ENCODE assay signal across 8 cellular contexts in the genomic region with DNA sequence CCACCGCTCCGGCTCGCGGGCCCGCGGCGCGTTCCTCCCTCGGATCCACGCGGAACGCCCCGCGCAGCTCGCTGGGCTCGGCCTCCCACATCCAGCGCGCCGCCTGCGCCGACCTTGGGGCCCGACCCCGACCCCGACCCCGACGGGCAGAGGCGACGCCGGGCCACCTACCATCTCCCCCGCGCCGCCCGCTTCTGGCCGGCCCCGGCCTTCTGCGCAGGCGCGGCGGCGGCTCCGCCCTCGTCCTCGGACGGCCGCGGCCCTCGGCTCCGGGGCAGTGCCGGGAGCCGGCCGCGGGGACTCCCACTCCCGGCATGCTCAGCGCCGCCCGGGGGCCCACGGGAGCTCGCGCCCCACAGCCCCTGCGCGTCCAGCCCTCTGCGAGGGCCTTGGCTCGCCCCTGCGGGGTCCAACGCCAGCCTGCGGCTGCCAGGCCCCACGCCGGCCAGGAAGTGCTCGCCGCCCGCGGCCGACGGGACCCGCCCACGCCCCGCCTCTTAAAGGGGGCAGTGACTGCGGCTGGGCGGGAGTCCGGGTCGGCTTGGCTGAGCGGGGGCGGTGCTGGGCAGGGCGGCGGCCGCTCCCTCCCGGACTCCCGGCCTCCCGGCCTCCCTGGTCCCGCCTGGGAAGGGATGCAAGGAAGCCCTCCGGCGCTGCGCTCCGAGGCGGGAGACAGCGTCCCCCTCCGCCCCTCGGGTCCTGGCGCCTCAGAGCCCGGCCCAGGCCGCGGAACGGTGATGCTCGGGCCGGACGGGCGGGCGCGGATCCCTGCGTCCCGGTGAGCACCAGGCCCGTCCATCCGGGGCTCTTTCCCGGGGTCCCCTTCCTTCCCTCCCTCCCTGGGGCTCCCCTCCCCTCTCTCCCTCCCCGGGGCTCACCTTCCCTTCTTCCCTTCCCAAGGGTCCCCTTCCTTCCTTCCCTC. TPM values are rescaled to one million over a fixed set of nuclear protein-coding genes. Genes with fewer than 3 reads are reported as not detected.
A peak's percentile ranks its signal among the peaks of the same experiment; 100 is the strongest.
DNase-seq lines count a peak whose midpoint lies in the region; ATAC-seq, FAIRE-seq and TF ChIP-seq lines count a peak whose summit lies in the region.

A gene (minus strand): TSS at position 216 of the 922 bp plus-strand sequence. CDS start 42 bp downstream, at position 174.

- H3K79me2 ChIP-seq in HepG2 (ENCODE audit: insufficient read depth, low read length), result peaks cover 84% of the 10 kb centered on the region

- H4K20me1 ChIP-seq in HepG2 (ENCODE audit: insufficient read depth, low read length), result peaks cover 10% of the 10 kb centered on the region

- TF ChIP-seq POLR2A in GM18951 (IDR thresholded peaks at IDR 0.05; ENCODE audit: extremely low read depth, insufficient read depth, insufficient read length), result peak; percentile 89
- peak in 1 of 2 experiments; percentile 44; a peak in 1 of 4 replicates for TF ChIP-seq POLR2A in HepG2 (IDR thresholded peaks at IDR 0.05; ENCODE audit: insufficient read depth in 1 of 2, low read depth in 2 of 2, low read length in 2 of 2)

- no peak for TF ChIP-seq RAD21 in HepG2 (CRISPR knock-in tag; IDR thresholded peaks at IDR 0.05)

- no TSS peak for BruUV-seq in HepG2 (replicated peaks; lab: Mats Ljungman, UMichigan)

- peak within 1 kb of the TSS; percentile 83 to 93 (median 89) for H3K4me3 ChIP-seq in HepG2 (replicated peaks in 1 of 3; ENCODE audit: insufficient read depth in 1 of 3, low read depth in 2 of 3, low read length in 3 of 3)

- peak; percentile 80 for ATAC-seq in HG03175 (IDR thresholded peaks at IDR 0.05; ENCODE audit: unreplicated experiment)
- ATAC-seq in HepG2, result peak; percentile 86

- peaks cover 71% of the 10 kb centered on the region for H3K4me1 ChIP-seq in HepG2 (ENCODE audit: insufficient read depth, low read length)

- peak within 1 kb of the TSS; percentile 97 for H3K4me2 ChIP-seq in HepG2 (ENCODE audit: low read depth, low read length)

- CTCF ChIA-PET in HepG2 (lab: Yijun Ruan, JAX; ENCODE audit: low intra/inter-chr PET ratio, low total read pairs), result no interaction called here

- peak within 1 kb of the TSS; percentile 79 for H3K27ac ChIP-seq in HepG2 (ENCODE audit: extremely low read length, insufficient read depth, low read length)

- H3K9me3 ChIP-seq in HepG2 (ENCODE audit: low read length), result no peaks in the 10 kb centered on the region

- in situ Hi-C loops in GM18951 (cut with MboI; ENCODE audit: low sequenced_read_pairs, unreplicated experiment), result no loop called here
- in situ Hi-C loops in HepG2 (cut with HindIII; ENCODE audit: extremely low pct_ligation_motif_present, low pct_unique_long_range_greater_than_20kb), result no loop called here

- POLR2A ChIA-PET in HepG2 (lab: Yijun Ruan, JAX), result interaction anchor here (1.3 kb wide), 1 partner anchor 368 kb away, joined by 3 read pairs; a partner anchor contains a TSS

- no peak for FAIRE-seq in HepG2 (lab: Jason Lieb, UNC)

- WGBS in HepG2 (ENCODE audit: low lambda C conversion rate), result 0% methylated on average over 12 of the region's 115 CpGs

- no peak within 1 kb of the TSS for H2AFZ ChIP-seq in HepG2 (ENCODE audit: low read length)

- peak within 1 kb of the TSS; percentile 85 for H3K9ac ChIP-seq in HepG2 (ENCODE audit: insufficient read depth, low read depth, low read length)

- no peaks in the 10 kb centered on the region for H3K27me3 ChIP-seq in HepG2 (ENCODE audit: control insufficient read depth in 1 of 2, insufficient read depth in 2 of 2, low read length in 2 of 2)

- intact Hi-C loops in HepG2 (cut with micrococcal nuclease; ENCODE audit: unreplicated experiment), result loop anchor here (5.0 kb wide), 1 partner anchor 72 kb away; no protein-coding TSS in a partner anchor

- no peak for TF ChIP-seq CTCF in HepG2 (CRISPR knock-in tag; IDR thresholded peaks at IDR 0.05)

- TF ChIP-seq EP300 in HepG2 (IDR thresholded peaks at IDR 0.05; ENCODE audit: low read depth in 2 of 2, low read length in 2 of 2) (no peak), HepG2 (CRISPR knock-in tag; IDR thresholded peaks at IDR 0.05; ENCODE audit: borderline replicate concordance) (no peak)

- DNase-seq in AG20443 (ENCODE audit: low spot score), result peak; percentile 99
- peak; percentile 84 for DNase-seq in NCI-H460 (ENCODE audit: extremely low read depth, low read depth)
- peak; percentile 80 for DNase-seq in activated CD4-positive, alpha-beta T cell treated with anti-CD3 and anti-CD28 coated beads for 48 hours
- DNase-seq in cortex of kidney (lab: John Stamatoyannopoulos, UW), result peak; percentile 88
- DNase-seq in HepG2 (ENCODE audit: low spot score), result peak; percentile 84
- DNase-seq in stimulated activated CD4-positive, alpha-beta T cell treated with anti-CD3 and anti-CD28 coated beads, Interleukin-2, amount 100 ng/mL, for 48 hours, result peak; percentile 65 to 73

- H3K36me3 ChIP-seq in HepG2 (replicated peaks in 1 of 2; ENCODE audit: control insufficient read depth in 1 of 2, insufficient read depth in 2 of 2, low read length in 2 of 2), result peaks cover under 1 to 12% of the 10 kb centered on the region in 2 experiments; a peak in 4 of 5 replicates

TF ChIP-seq in HepG2, 621 proteins besides CTCF, POLR2A, EP300 and RAD21 (continues in another document):
- TF ChIP-seq, protein P1, sequence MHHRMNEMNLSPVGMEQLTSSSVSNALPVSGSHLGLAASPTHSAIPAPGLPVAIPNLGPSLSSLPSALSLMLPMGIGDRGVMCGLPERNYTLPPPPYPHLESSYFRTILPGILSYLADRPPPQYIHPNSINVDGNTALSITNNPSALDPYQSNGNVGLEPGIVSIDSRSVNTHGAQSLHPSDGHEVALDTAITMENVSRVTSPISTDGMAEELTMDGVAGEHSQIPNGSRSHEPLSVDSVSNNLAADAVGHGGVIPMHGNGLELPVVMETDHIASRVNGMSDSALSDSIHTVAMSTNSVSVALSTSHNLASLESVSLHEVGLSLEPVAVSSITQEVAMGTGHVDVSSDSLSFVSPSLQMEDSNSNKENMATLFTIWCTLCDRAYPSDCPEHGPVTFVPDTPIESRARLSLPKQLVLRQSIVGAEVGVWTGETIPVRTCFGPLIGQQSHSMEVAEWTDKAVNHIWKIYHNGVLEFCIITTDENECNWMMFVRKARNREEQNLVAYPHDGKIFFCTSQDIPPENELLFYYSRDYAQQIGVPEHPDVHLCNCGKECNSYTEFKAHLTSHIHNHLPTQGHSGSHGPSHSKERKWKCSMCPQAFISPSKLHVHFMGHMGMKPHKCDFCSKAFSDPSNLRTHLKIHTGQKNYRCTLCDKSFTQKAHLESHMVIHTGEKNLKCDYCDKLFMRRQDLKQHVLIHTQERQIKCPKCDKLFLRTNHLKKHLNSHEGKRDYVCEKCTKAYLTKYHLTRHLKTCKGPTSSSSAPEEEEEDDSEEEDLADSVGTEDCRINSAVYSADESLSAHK (CRISPR knock-in tag; IDR thresholded peaks at IDR 0.05; ENCODE audit: borderline replicate concordance), result no peak
- TF ChIP-seq RNF2 (conservative IDR thresholded peaks at IDR 0.05; ENCODE audit: low read depth) (0 out of 2 replicates have a peak, but pooled peaks have one; percentile 8), POGZ (CRISPR knock-in tag; IDR thresholded peaks at IDR 0.05) (peak; percentile 61; the same call in 1 of the 2 replicates), KLF9 (CRISPR knock-in tag; IDR thresholded peaks at IDR 0.05; ENCODE audit: low read depth) (no peak), ATAD3A (CRISPR knock-in tag; IDR thresholded peaks at IDR 0.05) (no peak), ZFYVE20 (CRISPR knock-in tag; IDR thresholded peaks at IDR 0.05; ENCODE audit: borderline replicate concordance, low read depth) (no peak), SMC3 (IDR thresholded peaks at IDR 0.05; ENCODE audit: low read length) (no peak), KLF16 (CRISPR knock-in tag; IDR thresholded peaks at IDR 0.05) (no peak; a peak in 1 of 4 replicates), ZNF780A (CRISPR knock-in tag; IDR thresholded peaks at IDR 0.05) (no peak), ZC3H13 (CRISPR knock-in tag; IDR thresholded peaks at IDR 0.05) (no peak), SPEN (CRISPR knock-in tag; IDR thresholded peaks at IDR 0.05; ENCODE audit: low read depth) (peak; percentile 87), ZNF496 (CRISPR knock-in tag; IDR thresholded peaks at IDR 0.05; ENCODE audit: insufficient replicate concordance) (no peak), ZNF605 (CRISPR knock-in tag; IDR thresholded peaks at IDR 0.05) (0 out of 2 replicates have a peak, but pooled peaks have one; percentile 18), PTBP1 (IDR thresholded peaks at IDR 0.05; ENCODE audit: low read depth, low read length, poor library complexity, severe bottlenecking) (no peak), CREM (IDR thresholded peaks at IDR 0.05) (no peak), CREM (CRISPR knock-in tag; IDR thresholded peaks at IDR 0.05) (no peak), MLLT10 (CRISPR knock-in tag; IDR thresholded peaks at IDR 0.05) (no peak), ZNF3 (CRISPR knock-in tag; IDR thresholded peaks at IDR 0.05) (no peak)

RNA-seq across cellular contexts. Expression of the gene that starts here (rescaled TPM):
- 8.1 and 8.5 TPM in 2 replicates for total RNA-seq in NCI-H460 (2014; rRNA removed; shearing (Covaris generic))
- 18.0 and 30.3 TPM in 2 replicates for polyA plus RNA-seq in NCI-H460 (2014; cell fraction: nucleus; rRNA removed)
- total RNA-seq in HepG2 (2016; rRNA removed; fragmentation: Illumina TruSeq; extraction: Trizol), result 7.4 and 9.6 TPM in 2 replicates
- 12.3 and 13.3 TPM in 2 replicates for total RNA-seq in HepG2 (2016; cell fraction: cytosol; rRNA removed; fragmentation: Illumina TruSeq; extraction: Trizol; ENCODE audit: low read depth)
- 6.4 and 10.2 TPM in 2 replicates for total RNA-seq in HepG2 (2016; cell fraction: insoluble cytoplasmic fraction; rRNA removed; fragmentation: Illumina TruSeq; extraction: Trizol)
- total RNA-seq in HepG2 (2016; cell fraction: membrane; rRNA removed; fragmentation: Illumina TruSeq; extraction: Trizol), result 9.2 and 9.7 TPM in 2 replicates
- total RNA-seq in HepG2 (2016; cell fraction: nucleus; rRNA removed; fragmentation: Illumina TruSeq; extraction: Trizol), result 16.2 and 17.5 TPM in 2 replicates
- 9.1 and 11.9 TPM in 2 replicates for polyA plus RNA-seq in HepG2 (2011; rRNA removed)
- 7.6 and 8.0 TPM in 2 replicates for polyA plus RNA-seq in HepG2 (2011; cell fraction: cytosol; rRNA removed)
- 23.2 and 28.2 TPM in 2 replicates for polyA plus RNA-seq in HepG2 (2011; cell fraction: nucleus; rRNA removed)
- 11.5 and 12.0 TPM in 2 replicates for polyA plus RNA-seq in HepG2 (2012)
- polyA plus RNA-seq in HepG2 (2016; cell fraction: cytosol; fragmentation: Illumina TruSeq; extraction: Trizol; ENCODE audit: low read depth), result 2.5 and 2.6 TPM in 2 replicates
- 7.2 and 9.3 TPM in 2 replicates for polyA plus RNA-seq in HepG2 (2016; cell fraction: insoluble cytoplasmic fraction; fragmentation: Illumina TruSeq; extraction: Trizol; ENCODE audit: low read depth)
- polyA plus RNA-seq in HepG2 (2016; cell fraction: membrane; fragmentation: Illumina TruSeq; extraction: Trizol; ENCODE audit: low read depth), result 4.7 and 5.4 TPM in 2 replicates
- polyA plus RNA-seq in HepG2 (2016; cell fraction: nucleus; fragmentation: Illumina TruSeq; extraction: Trizol; ENCODE audit: insufficient read depth, low read depth), result 56.9 and 58.1 TPM in 2 replicates
- 6.2 and 8.7 TPM in 2 replicates for polyA minus RNA-seq in HepG2 (2011; rRNA and poly(A)+ RNA removed; ENCODE audit: low replicate concordance)
- polyA minus RNA-seq in HepG2 (2011; cell fraction: cytosol; rRNA and poly(A)+ RNA removed), result 2.3 and 2.4 TPM in 2 replicates
- polyA minus RNA-seq in HepG2 (2011; cell fraction: nucleus; rRNA and poly(A)+ RNA removed), result 17.4 and 24.3 TPM in 2 replicates

Comparison
In these comparisons a context has a peak if more than half of its experiments do, and no peak if none do; other contexts are left out.
1. Peak in every context shown above with its lines: DNase-seq, ATAC-seq, H3K4me3 ChIP-seq and H3K27ac ChIP-seq.